Comparison of ENCODE assay signal across 15 cellular contexts in the genomic region with DNA sequence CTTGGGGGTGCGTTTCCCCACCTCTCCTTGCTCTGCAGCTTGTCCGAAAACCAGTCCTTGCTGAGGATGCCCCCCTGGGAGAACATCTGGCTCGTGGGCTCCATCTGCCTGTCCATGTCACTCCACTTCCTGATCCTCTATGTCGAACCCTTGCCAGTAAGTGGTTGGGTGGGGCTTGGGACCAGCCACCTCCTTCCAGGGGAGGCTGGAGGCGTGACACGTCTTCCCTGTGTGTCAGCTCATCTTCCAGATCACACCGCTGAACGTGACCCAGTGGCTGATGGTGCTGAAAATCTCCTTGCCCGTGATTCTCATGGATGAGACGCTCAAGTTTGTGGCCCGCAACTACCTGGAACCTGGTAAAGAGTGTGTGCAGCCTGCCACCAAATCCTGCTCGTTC. TPM values are rescaled to one million over a fixed set of nuclear protein-coding genes. Genes with fewer than 3 reads are reported as not detected.
A peak's percentile ranks its signal among the peaks of the same experiment; 100 is the strongest.
DNase-seq lines count a peak whose midpoint lies in the region; ATAC-seq and TF ChIP-seq lines count a peak whose summit lies in the region.
"Had no signal": no experiment of that assay in that cellular context is flagged by ENCODE, and none has a peak within 500 bp of the region (broad histone marks: within the 10 kb centered on the region; RNA-seq: fewer than 3 reads in every experiment).

No MANE protein-coding gene starts in this region.

- H3K36me3 ChIP-seq in vagina = peaks cover 0 to 88% of the 10 kb centered on the region in 2 donors

- peak; percentile 3 for ATAC-seq in left ventricle myocardium superior
- no peak for ATAC-seq in left colon
- ATAC-seq in omental fat pad (ENCODE audit: low FRiP score) = no peak
- ATAC-seq: stimulated activated naive CD8-positive, alpha-beta T cell treated with anti-CD3 and anti-CD28 coated beads, Interleukin-15, Interleukin-2, amounts not matched to agents 100 U/mL and 50 U/mL, for 24 hours had no signal

- DNase-seq in left ventricle myocardium superior = no peak
- DNase-seq in cardiac septum (ENCODE audit: low spot score) = no peak
- DNase-seq in islet precursor cell = peak; percentile 52
- no peak for DNase-seq in vagina (ENCODE audit: extremely low spot score in 2 of 2)
- no peak for DNase-seq in left colon
- no peak for DNase-seq in T-helper 9 cell
- DNase-seq in omental fat pad (ENCODE audit: low spot score) = no peak
- DNase-seq: aorta; Caco-2; MM.1S; NCI-H1694 treated with DMSO at 0.1 percent for 48 hours; retina; stimulated activated naive CD8-positive, alpha-beta T cell treated with anti-CD3 and anti-CD28 coated beads, Interleukin-15, Interleukin-2, amounts not matched to agents 100 U/mL and 50 U/mL, for 24 hours had no signal

- no peak for TF ChIP-seq POLR2A in vagina (IDR thresholded peaks at IDR 0.05)

- H3K27ac ChIP-seq in angular gyrus (ENCODE audit: low read depth, low read length) (peak overlapping the region; percentile 45), vagina (peak overlapping the region; percentile 77)
- H3K27ac ChIP-seq: neural progenitor cell had no signal

- H3K9me3 ChIP-seq in vagina = no peaks in the 10 kb centered on the region
- H3K9me3 ChIP-seq: Caco-2 had no signal

- H3K4me3 ChIP-seq in vagina = no peak overlapping the region
- H3K4me3 ChIP-seq: neural progenitor cell had no signal

- intact Hi-C loops in left ventricle myocardium superior (cut with micrococcal nuclease) (no loop called here), cardiac septum (cut with DNase I) (no loop called here), vagina (cut with DNase I) (no loop called here), left colon (cut with DNase I, micrococcal nuclease) (no loop called here)

- peaks cover 34% of the 10 kb centered on the region for H3K4me1 ChIP-seq in vagina
- H3K4me1 ChIP-seq: Caco-2, neural progenitor cell had no signal

- TF ChIP-seq CTCF in vagina (IDR thresholded peaks at IDR 0.05) (no peak), omental fat pad (IDR thresholded peaks at IDR 0.05) (no peak)

- no peaks in the 10 kb centered on the region for H3K27me3 ChIP-seq in vagina
- H3K27me3 ChIP-seq: neural progenitor cell had no signal

RNA-seq across cellular contexts. Expression of a gene that starts 57.5 kb away (rescaled TPM):
- total RNA-seq in left ventricle myocardium superior = 31.8 TPM
- 35.3 TPM for total RNA-seq in cardiac septum
- 57.9 TPM for total RNA-seq in vagina
- 10 to 100 TPM; 27.3 to 31.1 TPM for total RNA-seq in left colon
- 10 to 100 TPM; 34.6 to 54.8 (median 48.9) TPM for total RNA-seq in omental fat pad
